In the genomic region with DNA sequence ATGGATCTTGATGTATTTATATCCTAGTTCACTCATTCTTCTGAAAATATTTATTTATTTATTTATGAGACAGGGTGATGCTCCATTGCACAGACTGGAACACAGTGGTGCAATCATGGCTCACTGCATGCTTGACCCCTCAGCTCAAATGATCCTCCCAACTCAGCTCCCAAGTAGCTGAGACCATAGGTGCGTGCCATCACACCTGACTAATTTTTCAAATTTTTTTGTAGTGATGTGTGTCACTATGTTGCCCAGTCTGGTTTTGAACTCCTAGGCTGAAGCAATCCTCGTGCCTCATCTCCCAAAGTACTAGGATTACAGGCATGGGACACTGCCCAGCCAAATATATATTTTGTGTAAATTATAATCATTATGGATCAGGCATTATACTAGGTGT, we compare ENCODE assay signal across 20 cellular contexts.
DNase-seq lines count a peak whose midpoint lies in the region; ATAC-seq, FAIRE-seq and TF ChIP-seq lines count a peak whose summit lies in the region.
"Had no signal": no experiment of that assay in that cellular context is flagged by ENCODE, and none has a peak within 500 bp of the region (broad histone marks: within the 10 kb centered on the region; RNA-seq: fewer than 3 reads in every experiment).

No MANE protein-coding gene starts in this region.

- no peak overlapping the region for H3K56ac ChIP-seq in H1 (replicated peaks; ENCODE audit: insufficient read length, low read depth, low read length)

- CTCF ChIA-PET in H1 (lab: Charles Lee; ENCODE audit: partially characterized antibody) = no interaction called here

- no peak overlapping the region for H4K91ac ChIP-seq in H1 (replicated peaks; ENCODE audit: insufficient read length, low read length)

- no peak overlapping the region for H3K4me3 ChIP-seq in H1 (ENCODE audit: extremely low read depth in 1 of 4, insufficient read depth in 2 of 4, low read depth in 3 of 4, low read length in 4 of 4)
- H3K4me3 ChIP-seq: A549, BLaER1, GM23248 had no signal

- ATAC-seq in foreskin keratinocyte (no peak), GM18873 (IDR thresholded peaks at IDR 0.05; ENCODE audit: low FRiP score, unreplicated experiment) (no peak)
- ATAC-seq: A549 had no signal

- no peak overlapping the region for H3K9ac ChIP-seq in H1 (replicated peaks in 1 of 4; ENCODE audit: extremely low read depth in 1 of 4, low read depth in 3 of 4, low read length in 3 of 4)
- H3K9ac ChIP-seq: BLaER1, GM23248 had no signal

- H2BK120ac ChIP-seq in H1 (replicated peaks; ENCODE audit: low read depth, low read length) = no peak overlapping the region

- H2AFZ ChIP-seq in H1 (ENCODE audit: low read length) = no peak overlapping the region
- H2AFZ ChIP-seq: GM23248 had no signal

- TF ChIP-seq POLR2A in H1 (IDR thresholded peaks at IDR 0.05; ENCODE audit: control extremely low read depth in 1 of 2, low read depth in 2 of 2, low read length in 2 of 2) = no peak

- H2BK20ac ChIP-seq in H1 (ENCODE audit: low read length) = no peak overlapping the region

- H3K79me2 ChIP-seq in H1 (ENCODE audit: control insufficient read depth in 1 of 2, insufficient read depth in 2 of 2, low read length in 2 of 2) = no peaks in the 10 kb centered on the region

- FAIRE-seq in RCC 7860 (lab: Jason Lieb, UNC) = no peak
- no peak for FAIRE-seq in H1 (lab: Jason Lieb, UNC)
- FAIRE-seq: GM19239, H54, HTR-8/SVneo had no signal

- H2BK5ac ChIP-seq in H1 (ENCODE audit: low read depth, low read length) = no peak overlapping the region

- DNase-seq in RCC 7860 (ENCODE audit: low spot score) (peak; percentile 9), H1 (ENCODE audit: low read depth in 1 of 2, low spot score in 2 of 2) (no peak), foreskin keratinocyte (peak; percentile 17 to 45), kidney tubule cell (ENCODE audit: low spot score) (peak; percentile 89), NCI-H1417 treated with DMSO at 0.1 percent for 48 hours (lab: John Stamatoyannopoulos, UW) (no peak), mucosa of gallbladder (ENCODE audit: low spot score) (no peak), NCI-H524 (lab: John Stamatoyannopoulos, UW) (no peak)
- DNase-seq: CD4-positive, alpha-beta memory T cell; DMS79 treated with DMSO at 0.1 percent for 48 hours; GF-D8; GM23248; HCEC 1CT; IMR-90 had no signal

- no peak for TF ChIP-seq CTCF in H1 (IDR thresholded peaks at IDR 0.05; ENCODE audit: control extremely low read depth in 1 of 3, insufficient read depth in 1 of 3, low read depth in 1 of 3, low read length in 3 of 3)
- TF ChIP-seq CTCF in foreskin keratinocyte (conservative IDR thresholded peaks at IDR 0.05) = no peak

- WGBS in H1 (ENCODE audit: extremely low coverage in 1 of 2, insufficient coverage in 1 of 2, insufficient read length in 1 of 2, insufficient replicate concordance in 2 of 2, low coverage in 1 of 2, low lambda C conversion rate in 2 of 2, missing lambda C conversion rate in 1 of 2), 2 experiments = 79% methylated on average over 2 of the region's 2 CpGs; no CpG with 5 or more reads in 1 of the 2 experiments

- H3K23ac ChIP-seq in H1 (ENCODE audit: insufficient read length) = no peak overlapping the region

- no peak overlapping the region for H2BK15ac ChIP-seq in H1 (ENCODE audit: low read length)

- no peak overlapping the region for H2AK5ac ChIP-seq in H1 (ENCODE audit: low read depth, low read length)

- H2BK12ac ChIP-seq in H1 (ENCODE audit: low read depth, low read length) = 0 out of 2 replicates have a peak overlapping the region, but pooled peaks have one; percentile 39

- POLR2A ChIA-PET in H1 (lab: Charles Lee; ENCODE audit: partially characterized antibody) = no interaction called here

- no peak overlapping the region for H3K14ac ChIP-seq in H1 (ENCODE audit: insufficient read length)

- no peak overlapping the region for H3K27ac ChIP-seq in H1 (ENCODE audit: low read depth, low read length)
- H3K27ac ChIP-seq in foreskin keratinocyte = no peak overlapping the region
- H3K27ac ChIP-seq: 22Rv1, A549, BLaER1, GM23248 had no signal

- H3K23me2 ChIP-seq in H1 (ENCODE audit: low read depth, low read length) = no peaks in the 10 kb centered on the region; the same call in 1 of the 2 replicates

- H3K27me3 ChIP-seq in H1 (replicated peaks in 1 of 4; ENCODE audit: control insufficient read depth in 3 of 4, extremely low read depth in 1 of 4, insufficient read depth in 3 of 4, low read length in 3 of 4) = no peaks in the 10 kb centered on the region
- H3K27me3 ChIP-seq in foreskin keratinocyte = no peaks in the 10 kb centered on the region
- H3K27me3 ChIP-seq: BLaER1 had no signal

- H3K4ac ChIP-seq in H1 (replicated peaks; ENCODE audit: insufficient read length, low read depth, low read length) = no peak overlapping the region

- no peaks in the 10 kb centered on the region for H3K79me1 ChIP-seq in H1 (ENCODE audit: low read depth, low read length)

- no peaks in the 10 kb centered on the region for H4K20me1 ChIP-seq in H1 (replicated peaks in 1 of 2; ENCODE audit: control insufficient read depth in 1 of 2, insufficient read depth in 2 of 2, low read length in 2 of 2)
- H4K20me1 ChIP-seq: BLaER1 had no signal

- TF ChIP-seq RAD21 in H1 (IDR thresholded peaks at IDR 0.05 in 1 of 2, conservative IDR thresholded peaks at IDR 0.05 in 1 of 2; ENCODE audit: low read depth in 2 of 2, low read length in 2 of 2) = no peak

- no peak overlapping the region for H3K18ac ChIP-seq in H1 (ENCODE audit: extremely low read depth, low read length)

- H3K4me2 ChIP-seq in H1 (ENCODE audit: insufficient read depth in 1 of 2, low read depth in 2 of 2, low read length in 2 of 2) = no peak overlapping the region
- H3K4me2 ChIP-seq: A549, BLaER1 had no signal

- H3K9me3 ChIP-seq in H1 (ENCODE audit: insufficient read depth in 2 of 2, low read depth in 1 of 2, low read length in 1 of 2) = no peaks in the 10 kb centered on the region; a peak in 1 of 4 replicates
- H3K9me3 ChIP-seq: A549, BLaER1 had no signal

- no peaks in the 10 kb centered on the region for H3K4me1 ChIP-seq in H1 (replicated peaks in 1 of 4; ENCODE audit: control insufficient read depth in 3 of 4, insufficient read depth in 4 of 4, low read length in 3 of 4)
- H3K4me1 ChIP-seq in foreskin keratinocyte = no peaks in the 10 kb centered on the region
- H3K4me1 ChIP-seq: A549 had no signal

- no peak for TF ChIP-seq EP300 in H1 (IDR thresholded peaks at IDR 0.05; ENCODE audit: borderline replicate concordance in 1 of 2, low read depth in 2 of 2, low read length in 2 of 2)

- no peak overlapping the region for H4K5ac ChIP-seq in H1 (ENCODE audit: insufficient read length, low read depth, low read length)

- H3K36me3 ChIP-seq in H1 (ENCODE audit: control insufficient read depth in 2 of 4, insufficient read depth in 4 of 4, low read length in 3 of 4) = no peaks in the 10 kb centered on the region
- H3K36me3 ChIP-seq: BLaER1 had no signal

- no peak overlapping the region for H4K8ac ChIP-seq in H1 (ENCODE audit: extremely low read depth, insufficient read depth, low read length)

TF ChIP-seq in H1, 55 proteins besides CTCF, POLR2A, EP300 and RAD21:
- TF ChIP-seq CHD1 (IDR thresholded peaks at IDR 0.05; ENCODE audit: low read depth, low read length) (no peak), YY1 (IDR thresholded peaks at IDR 0.05; ENCODE audit: low read depth, low read length) (no peak), CEBPB (IDR thresholded peaks at IDR 0.05; ENCODE audit: low read depth, low read length) (no peak), JUN (IDR thresholded peaks at IDR 0.05; ENCODE audit: low read depth, low read length) (no peak), SRF (IDR thresholded peaks at IDR 0.05; ENCODE audit: low read depth, low read length) (no peak), CHD2 (IDR thresholded peaks at IDR 0.05; ENCODE audit: low read length) (no peak), EZH2 (IDR thresholded peaks at IDR 0.05; ENCODE audit: low read depth, low read length, severe bottlenecking) (no peak), SP2 (IDR thresholded peaks at IDR 0.05; ENCODE audit: low read length) (no peak), TAF7 (optimal IDR thresholded peaks at IDR 0.05; ENCODE audit: borderline replicate concordance, low read depth, low read length) (no peak), BCL11A (IDR thresholded peaks at IDR 0.05; ENCODE audit: low read depth in 2 of 2, low read length in 2 of 2) (no peak), TBP (IDR thresholded peaks at IDR 0.05; ENCODE audit: low read depth, low read length) (no peak), JUND (IDR thresholded peaks at IDR 0.05; ENCODE audit: low read length) (no peak)
TF ChIP-seq in H1: peak in this region for 0.

Comparison
In these comparisons a context has a peak if more than half of its experiments do, and no peak if none do; other contexts are left out.
1. DNase-seq: peak in RCC 7860 (single experiment), foreskin keratinocyte (2 of 2) and kidney tubule cell (single experiment); none in H1 (0 of 2), NCI-H1417 treated with DMSO at 0.1 percent for 48 hours (single experiment), mucosa of gallbladder (single experiment) and NCI-H524 (0 of 2).